In genomic region chr7:18133921-18134320, GRCh38 we compare ENCODE assay signal across 38 cellular contexts.
"Had no signal": no experiment of that assay in that cellular context is flagged by ENCODE, and none has a peak within 500 bp of the region (broad histone marks: within the 10 kb centered on the region; RNA-seq: fewer than 3 reads in every experiment).

No MANE protein-coding gene starts in this region.

- H3K4me3 Mint-ChIP-seq: activated B cell treated with CpG ODN at 0.5 μM for 24 hours; activated CD8-positive, alpha-beta memory T cell treated with anti-CD3 and anti-CD28 coated beads, Interleukin-2, amount 10 ng/mL, durations not matched to agents 7 days and 5 days; activated CD8-positive, alpha-beta T cell treated with anti-CD3 and anti-CD28 coated beads, Interleukin-2, amount 10 ng/mL, durations not matched to agents 7 days and 5 days; activated naive CD4-positive, alpha-beta T cell treated with anti-CD3 and anti-CD28 coated beads for 36 hours; activated naive CD4-positive, alpha-beta T cell treated with anti-CD3 and anti-CD28 coated beads, Interleukin-2, amount 50 U/mL, for 24 hours; activated naive CD8-positive, alpha-beta T cell treated with anti-CD3 and anti-CD28 coated beads for 36 hours; activated naive CD8-positive, alpha-beta T cell treated with anti-CD3 and anti-CD28 coated beads, Interleukin-2, amount 50 U/mL, for 24 hours; activated T-helper 1 cell treated with anti-CD3 and anti-CD28 coated beads, Interleukin-12 subunit alpha, Interleukin-12 subunit beta, Interleukin-2, Interleukin-4 antibody, amounts not matched to agents 30 ng/mL and 10 ng/mL and 1 ng/mL, durations not matched to agents 14 hours and 24 hours and 36 hours; effector memory CD8-positive, alpha-beta T cell; T-helper 17 cell; T-helper 2 cell treated with Interferon-gamma antibody and Interleukin-4, amounts not matched to agents 5 μg/mL and 100 μg/mL, for 36 hours had no signal

- ATAC-seq: activated CD4-positive, CD25-positive, alpha-beta regulatory T cell treated with anti-CD3 and anti-CD28 coated beads, Interleukin-2, amount 50 U/mL, for 24 hours; activated CD8-positive, alpha-beta memory T cell treated with anti-CD3 and anti-CD28 coated beads, Interleukin-2, amount 10 ng/mL, durations not matched to agents 7 days and 5 days; activated CD8-positive, alpha-beta T cell treated with anti-CD3 and anti-CD28 coated beads, Interleukin-2, amount 10 ng/mL, durations not matched to agents 7 days and 5 days; activated naive CD8-positive, alpha-beta T cell treated with anti-CD3 and anti-CD28 coated beads, Interleukin-2, amount 50 U/mL, for 24 hours; body of pancreas; effector memory CD8-positive, alpha-beta T cell; gastroesophageal sphincter; T-helper 17 cell had no signal

- H3K4me3 ChIP-seq: adrenal gland, body of pancreas, esophagus squamous epithelium, gastroesophageal sphincter had no signal

- H3K27me3 ChIP-seq: adrenal gland, body of pancreas, esophagus squamous epithelium, gastroesophageal sphincter had no signal

- H3K4me1 ChIP-seq: adrenal gland, body of pancreas, esophagus squamous epithelium had no signal

- H3K36me3 Mint-ChIP-seq: activated CD8-positive, alpha-beta memory T cell treated with anti-CD3 and anti-CD28 coated beads, Interleukin-2, amount 10 ng/mL, durations not matched to agents 7 days and 5 days; activated naive CD4-positive, alpha-beta T cell treated with anti-CD3 and anti-CD28 coated beads, Interleukin-2, amount 50 U/mL, for 24 hours; activated naive CD8-positive, alpha-beta T cell treated with anti-CD3 and anti-CD28 coated beads for 36 hours had no signal

- FAIRE-seq: colon, endometrium, endothelial cell of umbilical vein had no signal

- H3K9me3 Mint-ChIP-seq: activated B cell treated with CpG ODN at 0.5 μM for 24 hours; activated naive CD4-positive, alpha-beta T cell treated with anti-CD3 and anti-CD28 coated beads for 36 hours; activated naive CD4-positive, alpha-beta T cell treated with anti-CD3 and anti-CD28 coated beads, Interleukin-2, amount 50 U/mL, for 24 hours; activated naive CD8-positive, alpha-beta T cell treated with anti-CD3 and anti-CD28 coated beads for 36 hours; activated naive CD8-positive, alpha-beta T cell treated with anti-CD3 and anti-CD28 coated beads, Interleukin-2, amount 50 U/mL, for 24 hours; activated T-helper 1 cell treated with anti-CD3 and anti-CD28 coated beads, Interleukin-12 subunit alpha, Interleukin-12 subunit beta, Interleukin-2, Interleukin-4 antibody, amounts not matched to agents 30 ng/mL and 10 ng/mL and 1 ng/mL, durations not matched to agents 14 hours and 24 hours and 36 hours; activated T-helper 2 cell treated with anti-CD3 and anti-CD28 coated beads, Interferon-gamma antibody, Interleukin-2, Interleukin-4, amounts not matched to agents 10 μg/mL and 5 μg/mL and 100 μg/mL, durations not matched to agents 14 hours and 24 hours and 36 hours; effector memory CD8-positive, alpha-beta T cell; T-helper 2 cell treated with Interferon-gamma antibody and Interleukin-4, amounts not matched to agents 5 μg/mL and 100 μg/mL, for 36 hours had no signal

- H3K36me3 ChIP-seq: adrenal gland, esophagus squamous epithelium, gastroesophageal sphincter, WERI-Rb-1 had no signal

- H3K9me3 ChIP-seq: adrenal gland, body of pancreas, esophagus squamous epithelium, gastroesophageal sphincter had no signal

- H3K27ac ChIP-seq: adrenal gland, body of pancreas, epithelial cell of prostate, esophagus squamous epithelium, gastroesophageal sphincter, WERI-Rb-1 had no signal

- H3K27ac Mint-ChIP-seq: activated B cell treated with CpG ODN at 0.5 μM for 24 hours; activated CD8-positive, alpha-beta memory T cell treated with anti-CD3 and anti-CD28 coated beads, Interleukin-2, amount 10 ng/mL, durations not matched to agents 7 days and 5 days; activated CD8-positive, alpha-beta T cell treated with anti-CD3 and anti-CD28 coated beads, Interleukin-2, amount 10 ng/mL, durations not matched to agents 7 days and 5 days; activated naive CD4-positive, alpha-beta T cell treated with anti-CD3 and anti-CD28 coated beads for 36 hours; activated naive CD4-positive, alpha-beta T cell treated with anti-CD3 and anti-CD28 coated beads, Interleukin-2, amount 50 U/mL, for 24 hours; activated naive CD8-positive, alpha-beta T cell treated with anti-CD3 and anti-CD28 coated beads for 36 hours; activated naive CD8-positive, alpha-beta T cell treated with anti-CD3 and anti-CD28 coated beads, Interleukin-2, amount 50 U/mL, for 24 hours; activated T-helper 1 cell treated with anti-CD3 and anti-CD28 coated beads, Interleukin-12 subunit alpha, Interleukin-12 subunit beta, Interleukin-2, Interleukin-4 antibody, amounts not matched to agents 30 ng/mL and 10 ng/mL and 1 ng/mL, durations not matched to agents 14 hours and 24 hours and 36 hours; activated T-helper 2 cell treated with anti-CD3 and anti-CD28 coated beads, Interferon-gamma antibody, Interleukin-2, Interleukin-4, amounts not matched to agents 10 μg/mL and 5 μg/mL and 100 μg/mL, durations not matched to agents 14 hours and 24 hours and 36 hours; effector memory CD8-positive, alpha-beta T cell; T-helper 17 cell; T-helper 2 cell treated with Interferon-gamma antibody and Interleukin-4, amounts not matched to agents 5 μg/mL and 100 μg/mL, for 36 hours had no signal

- H3K4me1 Mint-ChIP-seq: activated B cell treated with CpG ODN at 0.5 μM for 24 hours; activated CD8-positive, alpha-beta memory T cell treated with anti-CD3 and anti-CD28 coated beads, Interleukin-2, amount 10 ng/mL, durations not matched to agents 7 days and 5 days; activated naive CD4-positive, alpha-beta T cell treated with anti-CD3 and anti-CD28 coated beads, Interleukin-2, amount 50 U/mL, for 24 hours; activated naive CD8-positive, alpha-beta T cell treated with anti-CD3 and anti-CD28 coated beads for 36 hours; activated naive CD8-positive, alpha-beta T cell treated with anti-CD3 and anti-CD28 coated beads, Interleukin-2, amount 50 U/mL, for 24 hours; T-helper 17 cell had no signal

- DNase-seq: activated B cell treated with CpG ODN at 0.5 μM for 24 hours; activated CD4-positive, alpha-beta T cell treated with anti-CD3 and anti-CD28 coated beads for 48 hours; activated CD4-positive, alpha-beta T cell treated with anti-CD3 and anti-CD28 coated beads, Interleukin-2, amount 50 U/mL, for 1 hour; activated CD4-positive, alpha-beta T cell treated with anti-CD3 and anti-CD28 coated beads, Interleukin-2, amount 50 U/mL, for 48 hours; activated CD8-positive, alpha-beta memory T cell treated with anti-CD3 and anti-CD28 coated beads, Interleukin-2, amount 10 ng/mL, durations not matched to agents 7 days and 5 days; activated CD8-positive, alpha-beta memory T cell treated with anti-CD3 and anti-CD28 coated beads, Interleukin-2, amount 50 U/mL, for 4 hours; activated CD8-positive, alpha-beta T cell treated with anti-CD3 and anti-CD28 coated beads, Interleukin-2, amount 10 ng/mL, durations not matched to agents 7 days and 5 days; activated effector memory CD4-positive, alpha-beta T cell treated with anti-CD3 and anti-CD28 coated beads, Interleukin-2, amount 50 U/mL, for 16 hours; activated naive CD4-positive, alpha-beta T cell treated with anti-CD3 and anti-CD28 coated beads for 36 hours; activated naive CD8-positive, alpha-beta T cell treated with anti-CD3 and anti-CD28 coated beads for 36 hours; activated naive CD8-positive, alpha-beta T cell treated with anti-CD3 and anti-CD28 coated beads, Interleukin-2, amount 50 U/mL, for 24 hours; activated T-cell treated with anti-CD3 and anti-CD28 coated beads, Interleukin-2, amount 50 U/mL, for 1 hour; activated T-cell treated with anti-CD3 and anti-CD28 coated beads, Interleukin-2, amount 50 U/mL, for 48 hours; adrenal gland; amygdala; aorta; body of pancreas; caudate nucleus; cortex of kidney; dermis blood vessel endothelial cell; effector CD4-positive, alpha-beta T cell; effector memory CD8-positive, alpha-beta T cell; esophagus squamous epithelium; foreskin melanocyte; head of caudate nucleus; T-helper 17 cell; T1000; WERI-Rb-1 had no signal

- H3K27me3 Mint-ChIP-seq: activated CD8-positive, alpha-beta memory T cell treated with anti-CD3 and anti-CD28 coated beads, Interleukin-2, amount 10 ng/mL, durations not matched to agents 7 days and 5 days; activated naive CD8-positive, alpha-beta T cell treated with anti-CD3 and anti-CD28 coated beads, Interleukin-2, amount 50 U/mL, for 24 hours had no signal
